Comparison of ENCODE assay signal across 8 cellular contexts in genomic region chr1:27525296-27526271, GRCh38. TPM values are rescaled to one million over a fixed set of nuclear protein-coding genes. Genes with fewer than 3 reads are reported as not detected.
DNase-seq lines count a peak whose midpoint lies in the region; ATAC-seq and TF ChIP-seq lines count a peak whose summit lies in the region.

No MANE protein-coding gene starts in this region.

- peak overlapping the region; percentile 47 for H3K4me3 ChIP-seq in CD8-positive, alpha-beta T cell (ENCODE audit: low read depth, low read length)
- H3K4me3 ChIP-seq in endocrine pancreas (ENCODE audit: control insufficient read depth, insufficient read depth, low read length) (peak overlapping the region; percentile 81), muscle layer of colon (ENCODE audit: low read depth in 1 of 2, low read length in 2 of 2) (peak overlapping the region in 1 of 2 donors; percentile 67), thoracic aorta (peak overlapping the region; percentile 30)

- H3K27me3 ChIP-seq in CD8-positive, alpha-beta T cell (ENCODE audit: insufficient read depth, low read length), result no peaks in the 10 kb centered on the region
- H3K27me3 ChIP-seq in endocrine pancreas (ENCODE audit: control insufficient read depth, insufficient read depth, low read length), result no peaks in the 10 kb centered on the region
- no peaks in the 10 kb centered on the region for H3K27me3 ChIP-seq in muscle layer of colon (ENCODE audit: control insufficient read depth in 1 of 2, insufficient read depth in 2 of 2, low read length in 2 of 2)
- no peaks in the 10 kb centered on the region for H3K27me3 ChIP-seq in thoracic aorta (replicated peaks; ENCODE audit: insufficient read depth)

- H3K36me3 ChIP-seq in CD8-positive, alpha-beta T cell (ENCODE audit: insufficient read depth, low read length), result no peaks in the 10 kb centered on the region
- no peaks in the 10 kb centered on the region for H3K36me3 ChIP-seq in endocrine pancreas (ENCODE audit: control insufficient read depth, insufficient read depth, low read length)
- H3K36me3 ChIP-seq in muscle layer of colon (ENCODE audit: insufficient read depth, low read length), result no peaks in the 10 kb centered on the region
- no peaks in the 10 kb centered on the region for H3K36me3 ChIP-seq in thoracic aorta

- H3K4me3 Mint-ChIP-seq in CD8-positive, alpha-beta T cell, result peak overlapping the region; percentile 66

- CTCF ChIA-PET in CD8-positive, alpha-beta T cell (lab: Charles Lee), result interaction anchor here (0.6 to 5.3 kb wide), 8 partner anchors 9 to 668 kb away, joined by 3 to 46 read pairs (median 3); partner anchors contain the start of gene AHDC1

- no peaks in the 10 kb centered on the region for H3K9me3 ChIP-seq in CD8-positive, alpha-beta T cell (ENCODE audit: low read length)
- H3K9me3 ChIP-seq in endocrine pancreas (ENCODE audit: control insufficient read depth, low read length), result no peaks in the 10 kb centered on the region
- H3K9me3 ChIP-seq in muscle layer of colon (ENCODE audit: low read length), result no peaks in the 10 kb centered on the region
- H3K9me3 ChIP-seq in thoracic aorta, result no peaks in the 10 kb centered on the region

- no peak for TF ChIP-seq CTCF in CD8-positive, alpha-beta T cell (IDR thresholded peaks at IDR 0.05)
- no peak for TF ChIP-seq CTCF in thoracic aorta (IDR thresholded peaks at IDR 0.05)

- intact Hi-C loops in CD8-positive, alpha-beta T cell (cut with DNase I, micrococcal nuclease), result no loop called here

- peaks cover 63% of the 10 kb centered on the region for H3K4me1 ChIP-seq in CD8-positive, alpha-beta T cell (ENCODE audit: insufficient read depth, low read length)
- no peaks in the 10 kb centered on the region for H3K4me1 ChIP-seq in endocrine pancreas (ENCODE audit: control insufficient read depth, insufficient read depth, low read length)
- H3K4me1 ChIP-seq in muscle layer of colon (ENCODE audit: insufficient read depth, low read length), result peaks cover 89% of the 10 kb centered on the region
- H3K4me1 ChIP-seq in thoracic aorta (ENCODE audit: control insufficient read depth in 1 of 2, low read depth in 2 of 2), result peaks cover 57 to 93% of the 10 kb centered on the region in 2 donors

- H3K9me3 Mint-ChIP-seq in CD8-positive, alpha-beta T cell, result no peaks in the 10 kb centered on the region

- peak overlapping the region; percentile 85 for H3K27ac Mint-ChIP-seq in CD8-positive, alpha-beta T cell

- H3K9ac ChIP-seq in endocrine pancreas (ENCODE audit: control insufficient read depth, insufficient read depth, low read length), result peak overlapping the region; percentile 74
- peak overlapping the region; percentile 57 for H3K9ac ChIP-seq in muscle layer of colon (ENCODE audit: low read length)

- no peaks in the 10 kb centered on the region for H3K27me3 Mint-ChIP-seq in CD8-positive, alpha-beta T cell (ENCODE audit: low read depth)

- H3K27ac ChIP-seq in CD8-positive, alpha-beta T cell (ENCODE audit: low read depth, low read length), result peak overlapping the region; percentile 63
- peak overlapping the region; percentile 80 for H3K27ac ChIP-seq in muscle layer of colon (ENCODE audit: low read depth, low read length)
- H3K27ac ChIP-seq in thoracic aorta, result peak overlapping the region; percentile 67 to 73

- H3K36me3 Mint-ChIP-seq in CD8-positive, alpha-beta T cell, result peaks cover 11% of the 10 kb centered on the region

- POLR2A ChIA-PET in CD8-positive, alpha-beta T cell (lab: Charles Lee), result interaction anchor here (0.6 to 1.5 kb wide), 7 partner anchors 11 to 445 kb away, joined by 3 to 5 read pairs (median 3); partner anchors contain the start of gene WASF2

- ATAC-seq in CD8-positive, alpha-beta T cell, result no peak
- peak; percentile 70 for ATAC-seq in GM21447 (IDR thresholded peaks at IDR 0.05; ENCODE audit: unreplicated experiment)
- ATAC-seq in thoracic aorta (ENCODE audit: insufficient number of reproducible peaks, low FRiP score, low read depth), result no peak

- peak in 6 of 7 experiments; percentile 25 to 74 (median 45) for DNase-seq in CD8-positive, alpha-beta T cell
- DNase-seq in NCI-H146 treated with DMSO at 0.1 percent for 48 hours (lab: John Stamatoyannopoulos, UW; ENCODE audit: unreplicated experiment) (peak; percentile 61), thoracic aorta (ENCODE audit: low spot score) (no peak), SK-N-DZ (ENCODE audit: low spot score) (no peak)
- peak; percentile 33 to 42 for DNase-seq in activated CD4-positive, alpha-beta T cell treated with anti-CD3 and anti-CD28 coated beads for 4 hours

- H3K4me1 Mint-ChIP-seq in CD8-positive, alpha-beta T cell (ENCODE audit: low read depth), result peaks cover 73% of the 10 kb centered on the region

RNA-seq across cellular contexts. Expression of gene WASF2, which starts 35.6 kb away (rescaled TPM):
- 10 to 100 TPM; 91.6 to 95.0 TPM for total RNA-seq in CD8-positive, alpha-beta T cell
- total RNA-seq in thoracic aorta, result 10 to 100 TPM; 60.1 to 83.7 TPM
- 11.3 and 12.4 TPM in 2 replicates for polyA plus RNA-seq in SK-N-DZ (2014; cell fraction: cytosol; rRNA removed)
- 4.1 and 10.3 TPM in 2 replicates for polyA plus RNA-seq in SK-N-DZ (2014; cell fraction: nucleus; rRNA removed)

Comparison
In these comparisons a context has a peak if more than half of its experiments do, and no peak if none do; other contexts are left out.
1. DNase-seq: peak in CD8-positive, alpha-beta T cell (6 of 7), NCI-H146 treated with DMSO at 0.1 percent for 48 hours (single experiment) and activated CD4-positive, alpha-beta T cell treated with anti-CD3 and anti-CD28 coated beads for 4 hours (2 of 2); none in thoracic aorta (single experiment) and SK-N-DZ (single experiment).
2. Peak in every context shown above with its lines, with median percentiles within 50 percentile points of each other: H3K27ac ChIP-seq.